In genomic region chr13:30113983-30114491, GRCh38 we compare ENCODE assay signal across 8 cellular contexts.
DNase-seq lines count a peak whose midpoint lies in the region; ATAC-seq and TF ChIP-seq lines count a peak whose summit lies in the region.

No MANE protein-coding gene starts in this region.

- H3K4me1 Mint-ChIP-seq in stimulated activated naive CD8-positive, alpha-beta T cell treated with anti-CD3 and anti-CD28 coated beads, Interleukin-15, Interleukin-2, amounts not matched to agents 100 ng/mL and 50 ng/mL, for 24 hours (ENCODE audit: low read depth) = peaks cover 40% of the 10 kb centered on the region
- peaks cover 72% of the 10 kb centered on the region for H3K4me1 Mint-ChIP-seq in brain

- H3K27me3 ChIP-seq in aorta (ENCODE audit: control insufficient read depth in 1 of 2, insufficient read depth in 2 of 2, low read length in 1 of 2) = no peaks in the 10 kb centered on the region

- H3K27ac ChIP-seq in aorta (ENCODE audit: low read depth in 1 of 2, low read length in 2 of 2) = no peak overlapping the region

- no peaks in the 10 kb centered on the region for H3K9me3 ChIP-seq in aorta (ENCODE audit: control insufficient read depth, low read length)

- no peak for ATAC-seq in stimulated activated naive CD8-positive, alpha-beta T cell treated with anti-CD3 and anti-CD28 coated beads, Interleukin-15, Interleukin-2, amounts not matched to agents 100 U/mL and 50 U/mL, for 24 hours
- ATAC-seq in aorta (ENCODE audit: low FRiP score) = peak; percentile 9

- peak overlapping the region; percentile 83 for H3K4me3 Mint-ChIP-seq in stimulated activated naive CD8-positive, alpha-beta T cell treated with anti-CD3 and anti-CD28 coated beads, Interleukin-15, Interleukin-2, amounts not matched to agents 100 ng/mL and 50 ng/mL, for 24 hours
- H3K4me3 Mint-ChIP-seq in brain = peak overlapping the region; percentile 82 to 90 (median 84)

- H3K36me3 Mint-ChIP-seq in stimulated activated naive CD8-positive, alpha-beta T cell treated with anti-CD3 and anti-CD28 coated beads, Interleukin-15, Interleukin-2, amounts not matched to agents 100 ng/mL and 50 ng/mL, for 24 hours (ENCODE audit: low read depth) = no peaks in the 10 kb centered on the region
- no peaks in the 10 kb centered on the region for H3K36me3 Mint-ChIP-seq in brain

- no peaks in the 10 kb centered on the region for H3K9me3 Mint-ChIP-seq in stimulated activated naive CD8-positive, alpha-beta T cell treated with anti-CD3 and anti-CD28 coated beads, Interleukin-15, Interleukin-2, amounts not matched to agents 100 ng/mL and 50 ng/mL, for 24 hours
- peaks cover 0 to 6% (median 0%) of the 10 kb centered on the region in 5 experiments for H3K9me3 Mint-ChIP-seq in brain

- intact Hi-C loops in aorta (cut with DNase I) = loop anchor here (2.0 to 10.0 kb wide), 8 partner anchors 189 to 607 kb away; partner anchors contain the start of gene SLC7A1 (in 1 of the 2)

- no peaks in the 10 kb centered on the region for H3K4me1 ChIP-seq in aorta (ENCODE audit: control insufficient read depth in 1 of 2, insufficient read depth in 2 of 2, low read length in 2 of 2)

- H3K27me3 Mint-ChIP-seq in stimulated activated naive CD8-positive, alpha-beta T cell treated with anti-CD3 and anti-CD28 coated beads, Interleukin-15, Interleukin-2, amounts not matched to agents 100 ng/mL and 50 ng/mL, for 24 hours = peaks cover 3% of the 10 kb centered on the region
- H3K27me3 Mint-ChIP-seq in brain = no peaks in the 10 kb centered on the region

- H3K36me3 ChIP-seq in aorta (ENCODE audit: control insufficient read depth in 1 of 2, insufficient read depth in 2 of 2, low read length in 1 of 2) = no peaks in the 10 kb centered on the region

- DNase-seq in stimulated activated naive CD8-positive, alpha-beta T cell treated with anti-CD3 and anti-CD28 coated beads, Interleukin-15, Interleukin-2, amounts not matched to agents 100 U/mL and 50 U/mL, for 24 hours = no peak
- DNase-seq in midbrain (lab: John Stamatoyannopoulos, UW) (peak; percentile 19), aorta (no peak), NCI-H2029 treated with DMSO at 0.1 percent for 48 hours (lab: John Stamatoyannopoulos, UW) (no peak), GM03348 (ENCODE audit: low spot score) (no peak)
- no peak for DNase-seq in stimulated activated CD4-positive, alpha-beta T cell treated with anti-CD3 and anti-CD28 coated beads, Interleukin-1b, Interleukin-23, amount 100 ng/mL, for 48 hours

- H3K27ac Mint-ChIP-seq in stimulated activated naive CD8-positive, alpha-beta T cell treated with anti-CD3 and anti-CD28 coated beads, Interleukin-15, Interleukin-2, amounts not matched to agents 100 ng/mL and 50 ng/mL, for 24 hours = peak overlapping the region; percentile 8
- peak overlapping the region; percentile 78 to 92 (median 90) for H3K27ac Mint-ChIP-seq in brain

- no peak overlapping the region for H3K4me3 ChIP-seq in aorta (ENCODE audit: low read length in 2 of 2)

- TF ChIP-seq CTCF in brain (conservative IDR thresholded peaks at IDR 0.05) = no peak

- 50 to 53% methylated on average over 14 of the region's 14 CpGs for WGBS in aorta, 2 donors
